24 cellular contexts compared by ENCODE assay signal in the genomic region with DNA sequence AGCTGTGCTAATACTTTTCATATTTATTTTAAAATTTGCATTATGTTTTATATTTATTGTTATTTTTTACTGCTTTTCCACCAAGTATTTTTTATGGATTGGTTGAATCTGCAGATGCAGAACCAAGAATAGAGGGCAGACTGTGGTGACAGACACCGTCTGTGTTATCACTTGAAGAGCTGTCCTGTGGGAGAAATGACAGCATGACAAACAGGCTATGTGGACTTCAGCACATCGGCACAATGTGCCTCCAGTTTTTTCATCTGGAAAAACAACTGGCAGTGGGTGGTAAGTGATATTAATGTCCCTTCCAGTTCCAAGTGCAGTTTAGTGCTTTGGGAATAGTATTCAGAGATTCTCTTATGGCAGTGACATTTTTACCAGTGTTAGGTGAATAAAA.
"Had no signal": no experiment of that assay in that cellular context is flagged by ENCODE, and none has a peak within 500 bp of the region (broad histone marks: within the 10 kb centered on the region; RNA-seq: fewer than 3 reads in every experiment).

No MANE protein-coding gene starts in this region.

- H3K36me3 ChIP-seq: ascending aorta, Peyer's patch had no signal

- DNase-seq: activated CD4-positive, alpha-beta T cell treated with anti-CD3 and anti-CD28 coated beads for 48 hours; activated CD4-positive, alpha-beta T cell treated with anti-CD3 and anti-CD28 coated beads, Interleukin-2, amount 50 U/mL, for 48 hours; activated CD4-positive, CD25-positive, alpha-beta regulatory T cell treated with anti-CD3 and anti-CD28 coated beads, Interleukin-2, amount 50 U/mL, for 72 hours; activated CD8-positive, alpha-beta memory T cell treated with anti-CD3 and anti-CD28 coated beads, Interleukin-2, amount 10 ng/mL, durations not matched to agents 7 days and 5 days; activated effector memory CD4-positive, alpha-beta T cell treated with anti-CD3 and anti-CD28 coated beads, Interleukin-2, amount 50 U/mL, for 16 hours; activated naive CD4-positive, alpha-beta T cell treated with Interleukin-2 at 50 U/mL for 16 hours; activated naive CD8-positive, alpha-beta T cell treated with anti-CD3 and anti-CD28 coated beads, Interleukin-2, amount 50 U/mL, for 24 hours; activated T-cell treated with anti-CD3 and anti-CD28 coated beads, Interleukin-2, amount 50 U/mL, for 4 hours; amniotic stem cell; body of pancreas; KG1; NCI-H1092; NCI-H1417; NCI-H1694; NCI-H2029 treated with DMSO at 0.1 percent for 48 hours; NCI-H510A treated with DMSO at 0.1 percent for 48 hours; NCI-H69; NK-92 treated with Interleukin-12 subunit alpha and Interleukin-12 subunit beta, amount 100 ng/mL, for 24 hours; Peyer's patch; SHP77 treated with DMSO at 0.1 percent for 48 hours had no signal

- H3K27me3 ChIP-seq: ascending aorta, body of pancreas, Peyer's patch had no signal

- H3K9me3 ChIP-seq: ascending aorta, body of pancreas, Peyer's patch had no signal

- ATAC-seq: activated CD8-positive, alpha-beta memory T cell treated with anti-CD3 and anti-CD28 coated beads, Interleukin-2, amount 10 ng/mL, durations not matched to agents 7 days and 5 days; activated naive CD4-positive, alpha-beta T cell treated with anti-CD3 and anti-CD28 coated beads, Interleukin-2, amount 50 U/mL, for 72 hours; activated naive CD8-positive, alpha-beta T cell treated with anti-CD3 and anti-CD28 coated beads, Interleukin-2, amount 50 U/mL, for 24 hours; activated T-cell treated with anti-CD3 and anti-CD28 coated beads, Interleukin-2, amount 50 U/mL, for 4 hours; body of pancreas; WTC11 had no signal

- H3K27ac ChIP-seq: ascending aorta, body of pancreas, Peyer's patch, RWPE1 had no signal

- H3K4me3 ChIP-seq: ascending aorta, body of pancreas, Peyer's patch had no signal
